Comparison of ENCODE assay signal across 19 cellular contexts in the genomic region with DNA sequence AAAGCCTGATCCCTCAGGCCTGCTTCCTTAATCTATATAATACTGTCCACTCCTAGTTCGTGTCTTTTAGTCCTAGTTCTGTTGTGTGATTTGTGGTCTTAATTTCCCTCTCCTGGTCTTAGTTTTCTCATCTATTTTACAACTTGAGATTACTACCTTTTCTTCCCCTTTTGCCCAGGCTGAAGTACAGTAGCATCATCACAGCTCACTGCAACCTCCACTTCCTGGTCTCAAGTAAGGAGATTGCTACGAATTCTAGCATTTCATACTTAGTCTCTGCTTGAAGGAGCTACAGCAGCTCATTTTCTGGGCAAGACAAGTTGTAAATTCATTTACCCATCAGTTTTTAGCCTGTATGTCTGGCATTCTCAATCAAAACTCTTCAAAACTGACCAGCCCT. TPM values are rescaled to one million over a fixed set of nuclear protein-coding genes. Genes with fewer than 3 reads are reported as not detected.
A peak's percentile ranks its signal among the peaks of the same experiment; 100 is the strongest.
DNase-seq lines count a peak whose midpoint lies in the region; ATAC-seq, FAIRE-seq and TF ChIP-seq lines count a peak whose summit lies in the region.
"Had no signal": no experiment of that assay in that cellular context is flagged by ENCODE, and none has a peak within 500 bp of the region (broad histone marks: within the 10 kb centered on the region; RNA-seq: fewer than 3 reads in every experiment).

No MANE protein-coding gene starts in this region.

- H3K4me3 ChIP-seq in Karpas-422 (ENCODE audit: low read length) (no peak overlapping the region; the same call in 1 of the 2 replicates), bronchial epithelial cell (ENCODE audit: low read depth, low read length) (no peak overlapping the region), gastrocnemius medialis (no peak overlapping the region), left lung (no peak overlapping the region)
- H3K4me3 ChIP-seq: BLaER1, Peyer's patch, testis had no signal

- peaks cover 30% of the 10 kb centered on the region; the same call in 1 of the 2 replicates for H4K20me1 ChIP-seq in Karpas-422 (ENCODE audit: insufficient read depth, low read depth, low read length)

- DNase-seq in NOMO-1 treated with DMSO at 0.1 percent for 48 hours (lab: John Stamatoyannopoulos, UW; ENCODE audit: unreplicated experiment) (peak; percentile 20), NOMO-1 treated with dmso at 0.1 percent for 144 hours (lab: John Stamatoyannopoulos, UW; ENCODE audit: unreplicated experiment) (no peak), Karpas-422 (peak; percentile 64), bronchial epithelial cell (ENCODE audit: low read depth) (peak; percentile 30), gastrocnemius medialis (no peak), left lung (no peak), caudate nucleus (lab: John Stamatoyannopoulos, UW) (no peak)
- DNase-seq: 8988T; activated CD4-positive, alpha-beta T cell treated with anti-CD3 and anti-CD28 coated beads for 48 hours; activated CD8-positive, alpha-beta memory T cell treated with anti-CD3 and anti-CD28 coated beads, Interleukin-2, amount 50 U/mL, for 4 hours; activated naive CD4-positive, alpha-beta T cell treated with Interleukin-2 at 50 U/mL for 16 hours; anterior cingulate cortex; H7; kidney; NCI-H1417; Peyer's patch; testis had no signal

- H3K27ac ChIP-seq in Karpas-422 (ENCODE audit: low read length) (peak overlapping the region; percentile 65), gastrocnemius medialis (peak overlapping the region in 3 of 4 donors; percentile 53 to 77 (median 67)), left lung (no peak overlapping the region), caudate nucleus (ENCODE audit: low read depth, low read length) (no peak overlapping the region)
- H3K27ac ChIP-seq: BLaER1, Peyer's patch, testis had no signal

- H2AFZ ChIP-seq in Karpas-422 (ENCODE audit: low read length): no peak overlapping the region

- intact Hi-C loops in gastrocnemius medialis (cut with DNase I; ENCODE audit: low total_unique reads): no loop called here
- intact Hi-C loops in left lung (cut with DNase I): no loop called here

- H3K4me1 ChIP-seq in Karpas-422 (ENCODE audit: low read length) (peaks cover 65% of the 10 kb centered on the region), gastrocnemius medialis (peaks cover 48 to 76% of the 10 kb centered on the region in 2 donors), left lung (peaks cover 9 to 16% of the 10 kb centered on the region in 2 donors)
- H3K4me1 ChIP-seq: testis had no signal

- H3K9me3 ChIP-seq in Karpas-422 (ENCODE audit: low read length) (no peaks in the 10 kb centered on the region), gastrocnemius medialis (no peaks in the 10 kb centered on the region), left lung (no peaks in the 10 kb centered on the region)
- H3K9me3 ChIP-seq: BLaER1, Peyer's patch, testis had no signal

- no peak overlapping the region for H3K9ac ChIP-seq in Karpas-422 (ENCODE audit: low read length)
- H3K9ac ChIP-seq: BLaER1 had no signal

- ATAC-seq in gastrocnemius medialis (no peak), GM21447 (IDR thresholded peaks at IDR 0.05; ENCODE audit: unreplicated experiment) (no peak), left lung (no peak)

- TF ChIP-seq POLR2A in gastrocnemius medialis (IDR thresholded peaks at IDR 0.05): no peak

- H3K79me2 ChIP-seq in Karpas-422 (ENCODE audit: low read length): peaks cover 90% of the 10 kb centered on the region

- FAIRE-seq in bronchial epithelial cell (lab: Jason Lieb, UNC): no peak
- FAIRE-seq: kidney had no signal

- no peaks in the 10 kb centered on the region; the same call in 1 of the 2 replicates for H3K36me3 ChIP-seq in Karpas-422 (ENCODE audit: insufficient read depth, low read length)
- H3K36me3 ChIP-seq in bronchial epithelial cell (ENCODE audit: control insufficient read depth, insufficient read depth, low read length): no peaks in the 10 kb centered on the region
- peaks cover 0 to 2% of the 10 kb centered on the region in 2 donors for H3K36me3 ChIP-seq in gastrocnemius medialis
- H3K36me3 ChIP-seq in left lung: peaks cover 0 to 2% of the 10 kb centered on the region in 2 donors

- H3K27me3 ChIP-seq in Karpas-422 (ENCODE audit: low read length) (no peaks in the 10 kb centered on the region), bronchial epithelial cell (ENCODE audit: control insufficient read depth, insufficient read depth, low read length) (no peaks in the 10 kb centered on the region), gastrocnemius medialis (no peaks in the 10 kb centered on the region), left lung (peaks cover 0 to 4% of the 10 kb centered on the region in 2 donors)
- H3K27me3 ChIP-seq: BLaER1, Peyer's patch, testis had no signal

- in situ Hi-C loops in gastrocnemius medialis (cut with MboI; ENCODE audit: low sequenced_read_pairs in 4 of 4): no loop called here

- H3K9me2 ChIP-seq in Karpas-422 (replicated peaks; ENCODE audit: insufficient read depth, low read length): no peaks in the 10 kb centered on the region

- TF ChIP-seq CTCF in bronchial epithelial cell (IDR thresholded peaks at IDR 0.05; ENCODE audit: insufficient read depth, low read length, severe bottlenecking): no peak
- TF ChIP-seq CTCF in gastrocnemius medialis (IDR thresholded peaks at IDR 0.05 in 4 of 5, conservative IDR thresholded peaks at IDR 0.05 in 1 of 5): no peak
- TF ChIP-seq CTCF in left lung (IDR thresholded peaks at IDR 0.05): no peak

- peak overlapping the region; percentile 50 for H3K4me2 ChIP-seq in Karpas-422 (ENCODE audit: low read depth, low read length, poor library complexity, severe bottlenecking)
- H3K4me2 ChIP-seq: BLaER1 had no signal

RNA-seq across cellular contexts. Expression of a gene that starts 5.5 kb away (rescaled TPM):
- total RNA-seq in Karpas-422 (2014; rRNA removed; shearing (Covaris generic); ENCODE audit: low replicate concordance): 20.7 and 23.9 TPM in 2 replicates
- total RNA-seq in bronchial epithelial cell: 12.0 and 13.7 TPM in 2 replicates
- total RNA-seq in gastrocnemius medialis: 10 to 100 TPM; 12.6 to 25.8 (median 24.3) TPM
- 10 to 100 TPM; 17.3 to 22.9 TPM for total RNA-seq in left lung

Comparison
In these comparisons a context has a peak if more than half of its experiments do, and no peak if none do; other contexts are left out.
1. DNase-seq: peak in NOMO-1 treated with DMSO at 0.1 percent for 48 hours (single experiment), Karpas-422 (single experiment) and bronchial epithelial cell (single experiment); none in NOMO-1 treated with dmso at 0.1 percent for 144 hours (single experiment), gastrocnemius medialis (0 of 2), left lung (0 of 2) and caudate nucleus (0 of 61).
2. H3K27ac ChIP-seq: peak in Karpas-422 (single experiment) and gastrocnemius medialis (3 of 4); none in left lung (0 of 2) and caudate nucleus (single experiment).